ENCODE assay signal across 5 cellular contexts in the genomic region with DNA sequence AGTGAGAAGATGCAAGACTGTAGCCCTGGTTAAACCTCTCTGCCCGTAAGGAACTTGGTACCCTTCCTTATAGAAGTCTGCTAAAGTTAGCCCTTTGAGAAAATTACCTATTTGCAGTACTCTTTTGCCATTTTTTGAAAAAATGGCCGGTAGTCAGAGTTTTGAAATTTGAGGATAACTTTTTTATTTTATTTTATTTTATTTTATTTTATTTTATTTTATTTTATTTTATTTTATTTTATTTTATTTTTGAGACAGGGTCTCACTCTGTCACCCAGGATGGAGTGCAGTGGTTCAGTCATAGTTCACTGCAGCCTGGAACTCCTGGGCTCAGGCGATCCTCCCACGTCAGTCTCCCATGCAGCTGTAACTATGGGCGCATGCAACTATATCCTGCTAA. TPM values are rescaled to one million over a fixed set of nuclear protein-coding genes. Genes with fewer than 3 reads are reported as not detected.
"Had no signal": no experiment of that assay in that cellular context is flagged by ENCODE, and none has a peak within 500 bp of the region (broad histone marks: within the 10 kb centered on the region; RNA-seq: fewer than 3 reads in every experiment).

No MANE protein-coding gene starts in this region.

RNA-seq across cellular contexts. Expression of gene CACNB2, which starts 41.2 kb away (rescaled TPM):
- total RNA-seq: activated CD4-positive, alpha-beta memory T cell treated with anti-CD3 and anti-CD28 coated beads, Interleukin-2, amount 10 ng/mL, durations not matched to agents 7 days and 5 days; activated CD4-positive, alpha-beta T cell treated with anti-CD3 and anti-CD28 coated beads for 36 hours; activated CD4-positive, alpha-beta T cell treated with anti-CD3 and anti-CD28 coated beads, Interleukin-2, amount 10 ng/mL, durations not matched to agents 7 days and 5 days; activated CD8-positive, alpha-beta memory T cell treated with anti-CD3 and anti-CD28 coated beads, Interleukin-2, amount 10 ng/mL, durations not matched to agents 7 days and 5 days; activated CD8-positive, alpha-beta T cell treated with anti-CD3 and anti-CD28 coated beads, Interleukin-2, amount 10 ng/mL, durations not matched to agents 7 days and 5 days had no signal
